Comparison of ENCODE assay signal across 9 cellular contexts in the genomic region with DNA sequence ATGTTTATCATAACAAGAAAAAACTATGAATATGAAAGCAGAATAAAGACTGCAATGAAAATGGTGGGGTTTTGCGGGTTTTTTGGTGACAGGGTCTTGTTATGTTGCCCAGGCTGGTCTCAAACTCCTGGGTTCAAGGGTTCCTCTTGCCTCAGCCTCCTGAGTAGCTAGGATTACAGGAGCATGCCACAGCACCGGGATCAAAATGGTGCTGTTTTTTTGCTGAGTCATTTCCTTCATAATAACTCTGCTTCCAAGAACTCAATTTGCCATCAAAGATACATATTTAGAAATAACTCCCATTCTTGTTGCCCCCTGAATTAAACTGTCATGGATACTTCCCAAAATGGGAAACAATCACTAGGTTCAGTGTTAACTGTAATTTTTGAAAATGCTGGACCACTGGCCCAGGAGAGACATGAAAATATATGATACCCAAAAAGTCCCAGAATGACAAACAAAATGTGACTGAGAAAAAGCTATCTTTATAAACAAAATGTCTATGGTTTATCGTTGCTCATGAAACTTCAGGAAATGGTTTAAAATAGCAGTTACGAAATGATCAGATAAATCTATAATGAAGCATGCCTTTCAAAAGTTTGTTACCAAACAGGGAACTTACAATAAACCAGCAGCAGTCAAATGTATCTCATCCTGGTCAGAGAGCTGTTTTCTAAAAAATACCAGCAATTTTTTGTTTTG. TPM values are rescaled to one million over a fixed set of nuclear protein-coding genes. Genes with fewer than 3 reads are reported as not detected.
DNase-seq lines count a peak whose midpoint lies in the region; FAIRE-seq and TF ChIP-seq lines count a peak whose summit lies in the region.
"Had no signal": no experiment of that assay in that cellular context is flagged by ENCODE, and none has a peak within 500 bp of the region (broad histone marks: within the 10 kb centered on the region; RNA-seq: fewer than 3 reads in every experiment).

No MANE protein-coding gene starts in this region.

- no peak overlapping the region for H2AFZ ChIP-seq in astrocyte (ENCODE audit: low read depth, low read length)

- no peak overlapping the region for H3K9ac ChIP-seq in astrocyte (ENCODE audit: low read length)

- 89 to 94% methylated on average over 2 to 3 of the region's 4 CpGs for WGBS in mesodermal cell (ENCODE audit: insufficient coverage in 2 of 2), 2 experiments

- H3K4me1 ChIP-seq in astrocyte (ENCODE audit: insufficient read depth, low read length): peaks cover 9% of the 10 kb centered on the region
- H3K4me1 ChIP-seq in mesodermal cell (ENCODE audit: control insufficient read depth, insufficient read depth, low read length, poor library complexity, severe bottlenecking): peaks cover 12% of the 10 kb centered on the region

- peaks cover 88% of the 10 kb centered on the region for H3K79me2 ChIP-seq in astrocyte (ENCODE audit: insufficient read depth, low read length)

- no peaks in the 10 kb centered on the region for H3K36me3 ChIP-seq in astrocyte (ENCODE audit: insufficient read depth, low read length)
- H3K36me3 ChIP-seq in mesodermal cell (ENCODE audit: control insufficient read depth, insufficient read depth, low read length): peaks cover 3% of the 10 kb centered on the region

- no peak for TF ChIP-seq CTCF in astrocyte (IDR thresholded peaks at IDR 0.05; ENCODE audit: insufficient read depth, low read depth, low read length)

- DNase-seq in CD1c-positive myeloid dendritic cell (ENCODE audit: extremely low spot score) (peak; percentile 57), M059J (ENCODE audit: low read depth) (peak; percentile 69), astrocyte (ENCODE audit: low read depth) (no peak), SK-N-DZ (ENCODE audit: low spot score) (no peak), GM19240 (ENCODE audit: insufficient read length, low spot score) (no peak), cortex of kidney (lab: John Stamatoyannopoulos, UW) (no peak), urothelium cell line (ENCODE audit: low spot score) (no peak)
- DNase-seq: foreskin melanocyte had no signal

- H3K4me3 ChIP-seq in astrocyte (ENCODE audit: insufficient read depth, low read depth, low read length): no peak overlapping the region
- H3K4me3 ChIP-seq in mesodermal cell (ENCODE audit: extremely low read depth, insufficient read depth, low read length, poor library complexity, severe bottlenecking): no peak overlapping the region

- H3K27ac Mint-ChIP-seq in astrocyte (ENCODE audit: unreplicated experiment): peak overlapping the region; percentile 85

- H3K9me3 ChIP-seq in astrocyte (ENCODE audit: insufficient read depth, low read depth, low read length) (no peaks in the 10 kb centered on the region), mesodermal cell (ENCODE audit: control insufficient read depth, low read length) (no peaks in the 10 kb centered on the region)

- no peak overlapping the region for H3K4me3 Mint-ChIP-seq in astrocyte (ENCODE audit: unreplicated experiment)

- H3K4me1 Mint-ChIP-seq in astrocyte (ENCODE audit: low read depth, unreplicated experiment): peaks cover 23% of the 10 kb centered on the region

- H3K27ac ChIP-seq in astrocyte (ENCODE audit: low read depth, low read length) (peak overlapping the region; percentile 48), mesodermal cell (ENCODE audit: low read depth, low read length, severe bottlenecking) (peak overlapping the region; percentile 59)

- FAIRE-seq in astrocyte (lab: Jason Lieb, UNC): no peak
- no peak for FAIRE-seq in urothelium cell line (lab: Jason Lieb, UNC)

- H3K4me2 ChIP-seq in astrocyte (ENCODE audit: low read length): no peak overlapping the region

- no peaks in the 10 kb centered on the region for H3K36me3 Mint-ChIP-seq in astrocyte (ENCODE audit: low read depth, unreplicated experiment)

- H3K27me3 ChIP-seq in astrocyte (ENCODE audit: insufficient read depth, low read length): no peaks in the 10 kb centered on the region

- H3K9me3 Mint-ChIP-seq in astrocyte (ENCODE audit: unreplicated experiment): no peaks in the 10 kb centered on the region

- no peaks in the 10 kb centered on the region for H3K27me3 Mint-ChIP-seq in astrocyte (ENCODE audit: low read depth, unreplicated experiment)

- no peaks in the 10 kb centered on the region for H4K20me1 ChIP-seq in astrocyte (ENCODE audit: insufficient read depth, low read length)

RNA-seq across cellular contexts. Expression of gene ILRUN, which starts 32.1 kb away (rescaled TPM):
- total RNA-seq in M059J (2014; rRNA removed; shearing (Covaris generic)): 74.6 and 82.9 TPM in 2 replicates
- total RNA-seq in astrocyte: 56.0 and 63.3 TPM in 2 replicates
- polyA plus RNA-seq in mesodermal cell (2013, experiment 1 of 2): 39.3 TPM
- 35.9 TPM for polyA plus RNA-seq in mesodermal cell (2013, experiment 2 of 2)
- polyA plus RNA-seq in SK-N-DZ (2014; cell fraction: cytosol; rRNA removed): 17.4 and 21.9 TPM in 2 replicates
- 9.5 and 12.0 TPM in 2 replicates for polyA plus RNA-seq in SK-N-DZ (2014; cell fraction: nucleus; rRNA removed)

Comparison
In these comparisons a context has a peak if more than half of its experiments do, and no peak if none do; other contexts are left out.
1. DNase-seq: peak in CD1c-positive myeloid dendritic cell (single experiment) and M059J (single experiment); none in astrocyte (single experiment), SK-N-DZ (single experiment), GM19240 (single experiment), cortex of kidney (single experiment) and urothelium cell line (single experiment).